16 cellular contexts compared by ENCODE assay signal in genomic region chr7:66642932-66643331, GRCh38. TPM values are rescaled to one million over a fixed set of nuclear protein-coding genes. Genes with fewer than 3 reads are reported as not detected.
DNase-seq lines count a peak whose midpoint lies in the region; ATAC-seq and TF ChIP-seq lines count a peak whose summit lies in the region.
"Had no signal": no experiment of that assay in that cellular context is flagged by ENCODE, and none has a peak within 500 bp of the region (broad histone marks: within the 10 kb centered on the region; RNA-seq: fewer than 3 reads in every experiment).

No MANE protein-coding gene starts in this region.

- H3K27ac Mint-ChIP-seq in activated CD4-positive, alpha-beta T cell treated with anti-CD3 and anti-CD28 coated beads for 36 hours = peak overlapping the region; percentile 29
- no peak overlapping the region for H3K27ac Mint-ChIP-seq in activated CD4-positive, alpha-beta T cell treated with anti-CD3 and anti-CD28 coated beads, Interleukin-2, amount 10 ng/mL, durations not matched to agents 24 days and 14 days
- peak overlapping the region; percentile 38 to 69 for H3K27ac Mint-ChIP-seq in T-cell
- H3K27ac Mint-ChIP-seq in stimulated activated effector memory CD8-positive, alpha-beta T cell treated with anti-CD3 and anti-CD28 coated beads, Interleukin-12 subunit alpha, Interleukin-12 subunit beta, amount 100 ng/mL, for 72 hours = peak overlapping the region; percentile 85

- TF ChIP-seq CTCF in dorsolateral prefrontal cortex (IDR thresholded peaks at IDR 0.05 in 54 of 56, conservative IDR thresholded peaks at IDR 0.05 in 2 of 56; ENCODE audit: low read depth in 1 of 56, partially characterized antibody in 56 of 56) = no peak

- H3K27me3 Mint-ChIP-seq in activated CD4-positive, alpha-beta T cell treated with anti-CD3 and anti-CD28 coated beads for 36 hours = no peaks in the 10 kb centered on the region
- no peaks in the 10 kb centered on the region for H3K27me3 Mint-ChIP-seq in activated CD4-positive, alpha-beta T cell treated with anti-CD3 and anti-CD28 coated beads, Interleukin-2, amount 10 ng/mL, durations not matched to agents 24 days and 14 days
- no peaks in the 10 kb centered on the region for H3K27me3 Mint-ChIP-seq in T-cell

- ATAC-seq in activated CD4-positive, alpha-beta T cell treated with anti-CD3 and anti-CD28 coated beads for 36 hours = no peak
- ATAC-seq in T-cell (replicated peaks in 1 of 4) = no peak
- ATAC-seq in stimulated activated effector memory CD8-positive, alpha-beta T cell treated with anti-CD3 and anti-CD28 coated beads, Interleukin-12 subunit alpha, Interleukin-12 subunit beta, amount 100 ng/mL, for 72 hours = no peak

- no peaks in the 10 kb centered on the region for H3K9me3 Mint-ChIP-seq in activated CD4-positive, alpha-beta T cell treated with anti-CD3 and anti-CD28 coated beads for 36 hours (ENCODE audit: low read depth)
- H3K9me3 Mint-ChIP-seq in activated CD4-positive, alpha-beta T cell treated with anti-CD3 and anti-CD28 coated beads, Interleukin-2, amount 10 ng/mL, durations not matched to agents 24 days and 14 days = no peaks in the 10 kb centered on the region
- no peaks in the 10 kb centered on the region for H3K9me3 Mint-ChIP-seq in T-cell
- H3K9me3 Mint-ChIP-seq in stimulated activated effector memory CD8-positive, alpha-beta T cell treated with anti-CD3 and anti-CD28 coated beads, Interleukin-12 subunit alpha, Interleukin-12 subunit beta, amount 100 ng/mL, for 72 hours = no peaks in the 10 kb centered on the region

- intact Hi-C loops in activated CD4-positive, alpha-beta T cell treated with anti-CD3 and anti-CD28 coated beads for 36 hours (cut with DNase I, micrococcal nuclease) = no loop called here
- intact Hi-C loops in activated CD4-positive, alpha-beta T cell treated with anti-CD3 and anti-CD28 coated beads, Interleukin-2, amount 10 ng/mL, durations not matched to agents 24 days and 14 days (cut with micrococcal nuclease) = no loop called here
- intact Hi-C loops in dorsolateral prefrontal cortex (cut with DNase I) = no loop called here

- peak overlapping the region in 42 of 59 donors; percentile 2 to 90 (median 80) for H3K27ac ChIP-seq in dorsolateral prefrontal cortex
- H3K27ac ChIP-seq: C4-2B had no signal

- H3K4me3 ChIP-seq in dorsolateral prefrontal cortex = no peak overlapping the region
- H3K4me3 ChIP-seq: HAP-1 had no signal

- POLR2A ChIA-PET in activated CD4-positive, alpha-beta T cell treated with anti-CD3 and anti-CD28 coated beads for 36 hours (lab: Charles Lee) = interaction anchor here (1.2 kb wide), 1 partner anchor 11 kb away, joined by 4 read pairs; no protein-coding TSS in a partner anchor
- POLR2A ChIA-PET in T-cell (lab: Charles Lee) = interaction anchor here in 1 of 2 donors (0.9 kb wide), 1 partner anchor 15 kb away, joined by 3 read pairs; the partner anchor contains the start of gene KCTD7

- CTCF ChIA-PET in activated CD4-positive, alpha-beta T cell treated with anti-CD3 and anti-CD28 coated beads for 36 hours (lab: Charles Lee) = interaction anchor here (0.9 to 1.9 kb wide), 2 partner anchors 15 to 20 kb away, joined by 3 to 4 read pairs; no protein-coding TSS in a partner anchor
- CTCF ChIA-PET in T-cell (lab: Charles Lee) = interaction anchor here in 1 of 2 donors (0.6 kb wide), 1 partner anchor 27 kb away, joined by 4 read pairs; no protein-coding TSS in a partner anchor

- peaks cover 30% of the 10 kb centered on the region for H3K36me3 Mint-ChIP-seq in activated CD4-positive, alpha-beta T cell treated with anti-CD3 and anti-CD28 coated beads for 36 hours (ENCODE audit: low read depth)
- peaks cover 61% of the 10 kb centered on the region for H3K36me3 Mint-ChIP-seq in activated CD4-positive, alpha-beta T cell treated with anti-CD3 and anti-CD28 coated beads, Interleukin-2, amount 10 ng/mL, durations not matched to agents 24 days and 14 days (ENCODE audit: low read depth)
- H3K36me3 Mint-ChIP-seq in T-cell = peaks cover 64% of the 10 kb centered on the region
- peaks cover 80% of the 10 kb centered on the region for H3K36me3 Mint-ChIP-seq in stimulated activated effector memory CD8-positive, alpha-beta T cell treated with anti-CD3 and anti-CD28 coated beads, Interleukin-12 subunit alpha, Interleukin-12 subunit beta, amount 100 ng/mL, for 72 hours

- no peak for DNase-seq in activated CD4-positive, alpha-beta T cell treated with anti-CD3 and anti-CD28 coated beads for 36 hours
- no peak for DNase-seq in activated CD4-positive, alpha-beta T cell treated with anti-CD3 and anti-CD28 coated beads, Interleukin-2, amount 10 ng/mL, durations not matched to agents 24 days and 14 days
- no peak for DNase-seq in T-cell
- no peak for DNase-seq in dorsolateral prefrontal cortex
- no peak for DNase-seq in stimulated activated effector memory CD8-positive, alpha-beta T cell treated with anti-CD3 and anti-CD28 coated beads, Interleukin-12 subunit alpha, Interleukin-12 subunit beta, amount 100 ng/mL, for 72 hours (ENCODE audit: low spot score in 2 of 2)
- DNase-seq in NAMALWA (ENCODE audit: low spot score) = no peak
- no peak for DNase-seq in SHP77 treated with DMSO at 0.1 percent for 48 hours (lab: John Stamatoyannopoulos, UW)
- no peak for DNase-seq in NCI-H2196 treated with DMSO at 0.1 percent for 48 hours (lab: John Stamatoyannopoulos, UW; ENCODE audit: unreplicated experiment)
- DNase-seq: DMS79, GDM1, Karpas-422, NCI-H187 treated with DMSO at 0.1 percent for 48 hours, NCI-H2171 treated with DMSO at 0.1 percent for 48 hours, NCI-H510A had no signal

- no peaks in the 10 kb centered on the region for H3K27me3 ChIP-seq in dorsolateral prefrontal cortex

- H3K4me3 Mint-ChIP-seq in activated CD4-positive, alpha-beta T cell treated with anti-CD3 and anti-CD28 coated beads for 36 hours = no peak overlapping the region
- no peak overlapping the region for H3K4me3 Mint-ChIP-seq in activated CD4-positive, alpha-beta T cell treated with anti-CD3 and anti-CD28 coated beads, Interleukin-2, amount 10 ng/mL, durations not matched to agents 24 days and 14 days
- no peak overlapping the region for H3K4me3 Mint-ChIP-seq in T-cell
- H3K4me3 Mint-ChIP-seq in stimulated activated effector memory CD8-positive, alpha-beta T cell treated with anti-CD3 and anti-CD28 coated beads, Interleukin-12 subunit alpha, Interleukin-12 subunit beta, amount 100 ng/mL, for 72 hours = no peak overlapping the region

- peaks cover 3% of the 10 kb centered on the region for H3K4me1 Mint-ChIP-seq in activated CD4-positive, alpha-beta T cell treated with anti-CD3 and anti-CD28 coated beads for 36 hours
- peaks cover 7% of the 10 kb centered on the region for H3K4me1 Mint-ChIP-seq in activated CD4-positive, alpha-beta T cell treated with anti-CD3 and anti-CD28 coated beads, Interleukin-2, amount 10 ng/mL, durations not matched to agents 24 days and 14 days
- H3K4me1 Mint-ChIP-seq in T-cell = peaks cover 6 to 21% (median 15%) of the 10 kb centered on the region in 3 donors
- H3K4me1 Mint-ChIP-seq in stimulated activated effector memory CD8-positive, alpha-beta T cell treated with anti-CD3 and anti-CD28 coated beads, Interleukin-12 subunit alpha, Interleukin-12 subunit beta, amount 100 ng/mL, for 72 hours = peaks cover 19% of the 10 kb centered on the region

RNA-seq across cellular contexts. Expression of gene KCTD7, which starts 14.3 kb away (rescaled TPM):
- total RNA-seq in activated CD4-positive, alpha-beta T cell treated with anti-CD3 and anti-CD28 coated beads for 36 hours = 1 to 10 TPM; 7.8 TPM
- 8.9 and 9.2 TPM in 2 replicates for total RNA-seq in activated CD4-positive, alpha-beta T cell treated with anti-CD3 and anti-CD28 coated beads, Interleukin-2, amount 10 ng/mL, durations not matched to agents 24 days and 14 days
- 10 to 100 TPM; 23.1 to 44.3 (median 39.3) TPM for total RNA-seq in T-cell
- 10 to 100 TPM; 24.3 to 52.8 (median 34.0) TPM for total RNA-seq in dorsolateral prefrontal cortex
